Comparison of ENCODE assay signal across 1 cellular context in genomic region chr16:30148101-30148500, GRCh38.
TF ChIP-seq lines count a peak whose summit lies in the region.

No MANE protein-coding gene starts in this region.

TF ChIP-seq in K562, 482 proteins besides CTCF, POLR2A, EP300 and RAD21:
- TF ChIP-seq ZBTB49 (CRISPR knock-in tag; IDR thresholded peaks at IDR 0.05; ENCODE audit: borderline replicate concordance) (no peak), ZNF121 (CRISPR knock-in tag; conservative IDR thresholded peaks at IDR 0.05) (peak; percentile 37; the same call in 1 of the 2 replicates)
